In genomic region chr1:200890027-200890426, GRCh38 we compare ENCODE assay signal across 2 cellular contexts.
TF ChIP-seq lines count a peak whose summit lies in the region.

No MANE protein-coding gene starts in this region.

TF ChIP-seq in GM23338, 12 proteins besides CTCF, POLR2A, EP300 and RAD21:
- TF ChIP-seq EZH2 (IDR thresholded peaks at IDR 0.05; ENCODE audit: low read depth, unreplicated experiment) (no peak), REST (IDR thresholded peaks at IDR 0.05; ENCODE audit: unreplicated experiment) (no peak), ZNF462 (CRISPR knock-in tag; IDR thresholded peaks at IDR 0.05) (no peak), ZNF331 (CRISPR knock-in tag; IDR thresholded peaks at IDR 0.05; ENCODE audit: low read depth) (no peak), CREB1 (CRISPR knock-in tag; IDR thresholded peaks at IDR 0.05; ENCODE audit: low read depth) (no peak), ETS1 (IDR thresholded peaks at IDR 0.05) (no peak), ZNF114 (CRISPR knock-in tag; IDR thresholded peaks at IDR 0.05) (no peak), STAT1 (IDR thresholded peaks at IDR 0.05; ENCODE audit: unreplicated experiment) (no peak), JUNB (IDR thresholded peaks at IDR 0.05; ENCODE audit: unreplicated experiment) (no peak), EZH2phosphoT487 (IDR thresholded peaks at IDR 0.05; ENCODE audit: unreplicated experiment) (no peak), NANOG (IDR thresholded peaks at IDR 0.05; ENCODE audit: borderline replicate concordance) (no peak), POLR2AphosphoS5 (IDR thresholded peaks at IDR 0.05; ENCODE audit: low read depth) (no peak)

TF ChIP-seq in GM12878, 131 proteins besides CTCF, POLR2A, EP300 and RAD21:
- TF ChIP-seq MLLT1 (IDR thresholded peaks at IDR 0.05) (peak; percentile 72; the same call in 1 of the 2 replicates), MEF2B (IDR thresholded peaks at IDR 0.05; ENCODE audit: partially characterized antibody, poor library complexity, severe bottlenecking) (no peak)
